8 cellular contexts compared by ENCODE assay signal in genomic region chr21:43938751-43939442, GRCh38.
DNase-seq lines count a peak whose midpoint lies in the region; ATAC-seq and TF ChIP-seq lines count a peak whose summit lies in the region.

No MANE protein-coding gene starts in this region.

- ATAC-seq in GM18511 (IDR thresholded peaks at IDR 0.05; ENCODE audit: unreplicated experiment) (peak; percentile 84), HG02981 (IDR thresholded peaks at IDR 0.05; ENCODE audit: unreplicated experiment) (peak; percentile 81)

- H3K79me2 ChIP-seq in ACC112 (ENCODE audit: control insufficient read depth, insufficient read depth, low read length, unreplicated experiment): peaks cover 6% of the 10 kb centered on the region

- H2AFZ ChIP-seq in ACC112 (ENCODE audit: low read length, unreplicated experiment): no peak overlapping the region

- peak overlapping the region; percentile 70 for H3K4me3 ChIP-seq in ACC112 (ENCODE audit: low read depth, low read length)

- H3K27ac ChIP-seq in ACC112 (ENCODE audit: low read depth, low read length): no peak overlapping the region

- DNase-seq in NCI-H82 treated with DMSO at 0.1 percent for 48 hours (lab: John Stamatoyannopoulos, UW; ENCODE audit: unreplicated experiment): peak; percentile 49
- DNase-seq in activated CD8-positive, alpha-beta memory T cell treated with anti-CD3 and anti-CD28 coated beads, Interleukin-2, amount 50 U/mL, for 24 hours (ENCODE audit: extremely low read depth): peak; percentile 67
- DNase-seq in erythroblast (lab: John Stamatoyannopoulos, UW): peak; percentile 91 to 95
- DNase-seq in myocyte (ENCODE audit: low read depth): peak; percentile 60
- peak; percentile 81 to 84 for DNase-seq in stimulated activated CD8-positive, alpha-beta memory T cell treated with anti-CD3 and anti-CD28 coated beads, Interleukin-7, amount 100 ng/mL, for 4 hours (ENCODE audit: low read depth in 2 of 2)

- TF ChIP-seq POLR2A in erythroblast (IDR thresholded peaks at IDR 0.05; ENCODE audit: low read length): no peak

- peaks cover 5% of the 10 kb centered on the region for H3K4me1 ChIP-seq in ACC112 (ENCODE audit: control insufficient read depth, insufficient read depth, low read length, unreplicated experiment)

- H3K36me3 ChIP-seq in ACC112 (ENCODE audit: insufficient read depth, low read length): no peaks in the 10 kb centered on the region

- H3K27me3 ChIP-seq in ACC112 (ENCODE audit: insufficient read depth, low read length): no peaks in the 10 kb centered on the region
